In genomic region chr3:54965746-54966145, GRCh38 we compare ENCODE assay signal across 17 cellular contexts. TPM values are rescaled to one million over a fixed set of nuclear protein-coding genes. Genes with fewer than 3 reads are reported as not detected.
DNase-seq lines count a peak whose midpoint lies in the region; ATAC-seq and TF ChIP-seq lines count a peak whose summit lies in the region.
"Had no signal": no experiment of that assay in that cellular context is flagged by ENCODE, and none has a peak within 500 bp of the region (broad histone marks: within the 10 kb centered on the region; RNA-seq: fewer than 3 reads in every experiment).

No MANE protein-coding gene starts in this region.

- DNase-seq in AG09309 (ENCODE audit: low read depth) (peak; percentile 50), LHCN-M2 (ENCODE audit: low read depth) (peak; percentile 57), brain microvascular endothelial cell (peak; percentile 85), mesenchymal stem cell (peak; percentile 85), NCI-H146 treated with DMSO at 0.1 percent for 48 hours (lab: John Stamatoyannopoulos, UW; ENCODE audit: unreplicated experiment) (no peak), T-helper 9 cell (no peak), left lobe of liver (ENCODE audit: low spot score) (no peak)
- DNase-seq: activated naive CD4-positive, alpha-beta T cell treated with anti-CD3 and anti-CD28 coated beads for 36 hours; NCI-H1105 treated with DMSO at 0.1 percent for 48 hours; sigmoid colon; stimulated activated naive B cell treated with anti-CD40 and anti-IgM and Interleukin-4, amounts not matched to agents 10 μg/mL and 1 μg/mL and 100 μg/mL, for 72 hours had no signal

- H3K4me2 ChIP-seq in mesenchymal stem cell (ENCODE audit: low read length, poor library complexity, severe bottlenecking): no peak overlapping the region

- no peak overlapping the region for H3K9ac ChIP-seq in mesenchymal stem cell (ENCODE audit: low read length)

- no peak overlapping the region for H2AFZ ChIP-seq in mesenchymal stem cell (ENCODE audit: low read depth, low read length)

- H2BK12ac ChIP-seq in mesenchymal stem cell (ENCODE audit: low read length in 2 of 2): peak overlapping the region; percentile 14 to 54

- H2BK15ac ChIP-seq in mesenchymal stem cell (ENCODE audit: low read depth, poor library complexity, severe bottlenecking): no peak overlapping the region

- H3K18ac ChIP-seq in mesenchymal stem cell (ENCODE audit: low read depth in 1 of 2, low read length in 2 of 2): peak overlapping the region in 1 of 2 experiments; percentile 30

- H3K27ac ChIP-seq in brain microvascular endothelial cell (peak overlapping the region; percentile 75), mesenchymal stem cell (ENCODE audit: low read length, poor library complexity, severe bottlenecking) (peak overlapping the region; percentile 90)
- H3K27ac ChIP-seq: epithelial cell of prostate, sigmoid colon, vagina had no signal

- H3K27me3 ChIP-seq in brain microvascular endothelial cell (replicated peaks) (no peaks in the 10 kb centered on the region), mesenchymal stem cell (ENCODE audit: control insufficient read depth in 1 of 2, insufficient read depth in 1 of 2, low read length in 2 of 2) (no peaks in the 10 kb centered on the region)
- H3K27me3 ChIP-seq: sigmoid colon, vagina had no signal

- H3K4me1 ChIP-seq in mesenchymal stem cell (ENCODE audit: control insufficient read depth, insufficient read depth, low read depth, low read length): peaks cover 22% of the 10 kb centered on the region
- H3K4me1 ChIP-seq: sigmoid colon, vagina had no signal

- peak overlapping the region; percentile 98 for H2AK5ac ChIP-seq in mesenchymal stem cell (ENCODE audit: low read length, severe bottlenecking)

- no peak overlapping the region for H3K23ac ChIP-seq in mesenchymal stem cell (ENCODE audit: low read length in 2 of 2)

- H3K4me3 ChIP-seq in AG09309 (ENCODE audit: control insufficient read depth, low read depth, low read length): no peak overlapping the region
- no peak overlapping the region for H3K4me3 ChIP-seq in brain microvascular endothelial cell (ENCODE audit: low read depth, low read length)
- H3K4me3 ChIP-seq in mesenchymal stem cell (ENCODE audit: insufficient read depth in 1 of 2, low read depth in 1 of 2, low read length in 2 of 2): no peak overlapping the region
- H3K4me3 ChIP-seq: lung, sigmoid colon, vagina had no signal

- no peak overlapping the region for H4K8ac ChIP-seq in mesenchymal stem cell (ENCODE audit: low read length)

- TF ChIP-seq CTCF in AG09309 (IDR thresholded peaks at IDR 0.05; ENCODE audit: control insufficient read depth, insufficient read depth, low read depth, low read length, missing control alignments): peak; percentile 2
- TF ChIP-seq CTCF in brain microvascular endothelial cell (IDR thresholded peaks at IDR 0.05; ENCODE audit: low read depth, low read length, missing control alignments): peak; percentile 13

- in situ Hi-C loops in brain microvascular endothelial cell (cut with HindIII; ENCODE audit: low pct_ligation_motif_present, low sequenced_read_pairs): loop anchor here (25.0 kb wide), 1 partner anchor 522 kb away; the partner anchor contains the start of gene WNT5A

- H3K79me1 ChIP-seq in mesenchymal stem cell (replicated peaks; ENCODE audit: low read length, poor library complexity, severe bottlenecking): no peaks in the 10 kb centered on the region

- H3K36me3 ChIP-seq in brain microvascular endothelial cell (replicated peaks) (no peaks in the 10 kb centered on the region), mesenchymal stem cell (ENCODE audit: control insufficient read depth in 1 of 2, insufficient read depth in 2 of 2, low read depth in 1 of 2, low read length in 2 of 2) (no peaks in the 10 kb centered on the region)
- H3K36me3 ChIP-seq: sigmoid colon, vagina had no signal

- ATAC-seq in GM21526 (IDR thresholded peaks at IDR 0.05; ENCODE audit: low FRiP score, unreplicated experiment): no peak
- no peak for ATAC-seq in left lobe of liver
- ATAC-seq: HCT116; stimulated activated naive B cell treated with anti-CD40 and anti-IgM and Interleukin-4, amounts not matched to agents 10 μg/mL and 1 μg/mL and 100 μg/mL, for 72 hours had no signal

- H4K91ac ChIP-seq in mesenchymal stem cell (ENCODE audit: low read length): no peak overlapping the region

- WGBS in mesenchymal stem cell: 20% methylated on average over 6 of the region's 6 CpGs

- H3K9me3 ChIP-seq in mesenchymal stem cell (ENCODE audit: control insufficient read depth, low read length): no peaks in the 10 kb centered on the region
- H3K9me3 ChIP-seq: sigmoid colon, vagina had no signal

- peak overlapping the region; percentile 92 for H2BK5ac ChIP-seq in mesenchymal stem cell (ENCODE audit: low read depth, low read length, poor library complexity, severe bottlenecking)

- no peak overlapping the region for H3K4ac ChIP-seq in mesenchymal stem cell (ENCODE audit: low read depth in 1 of 2, low read length in 2 of 2)

- H3K14ac ChIP-seq in mesenchymal stem cell (ENCODE audit: low read length in 2 of 2): no peak overlapping the region

- H2BK120ac ChIP-seq in mesenchymal stem cell (ENCODE audit: low read depth, low read length): no peak overlapping the region

RNA-seq across cellular contexts. Expression of gene LRTM1, which starts 37.9 kb away (rescaled TPM):
- total RNA-seq in LHCN-M2 (2014; rRNA removed) (not detected in 2 replicates), left lobe of liver (not detected)
- not detected for polyA plus RNA-seq in LHCN-M2 (2012)
- 0.07 TPM for polyA plus RNA-seq in mesenchymal stem cell (2013, experiment 1 of 2)
- polyA plus RNA-seq in mesenchymal stem cell (2013, experiment 2 of 2): 0.12 TPM
- total RNA-seq: activated naive CD4-positive, alpha-beta T cell treated with anti-CD3 and anti-CD28 coated beads for 36 hours; lung; sigmoid colon; vagina had no signal
- polyA plus RNA-seq: lung, neural cell, sigmoid colon had no signal

Comparison
In these comparisons a context has a peak if more than half of its experiments do, and no peak if none do; other contexts are left out.
1. DNase-seq: peak in AG09309 (single experiment), LHCN-M2 (single experiment), brain microvascular endothelial cell (single experiment) and mesenchymal stem cell (single experiment); none in NCI-H146 treated with DMSO at 0.1 percent for 48 hours (single experiment), T-helper 9 cell (single experiment) and left lobe of liver (single experiment).